ENCODE assay signal across 11 cellular contexts in the genomic region with DNA sequence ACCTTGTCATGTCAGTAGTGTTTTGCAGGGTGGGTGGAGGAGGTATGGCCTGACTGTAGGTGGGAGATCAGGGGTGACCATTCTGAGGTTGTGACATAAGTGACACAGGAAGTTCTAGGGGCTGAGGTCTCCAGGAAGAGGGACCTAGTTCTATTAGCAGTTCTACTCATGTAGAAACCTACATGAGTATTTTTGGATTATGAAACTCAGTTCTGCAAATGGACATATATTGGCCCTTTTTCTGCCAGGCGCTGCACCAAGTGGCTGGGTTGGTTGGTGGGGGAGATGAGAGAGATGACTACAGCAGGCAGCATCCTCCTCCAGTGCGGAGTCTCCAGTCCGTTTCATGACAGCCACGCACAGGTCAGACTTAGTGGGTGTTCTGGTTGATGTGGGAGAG. TPM values are rescaled to one million over a fixed set of nuclear protein-coding genes. Genes with fewer than 3 reads are reported as not detected.
DNase-seq lines count a peak whose midpoint lies in the region; ATAC-seq and TF ChIP-seq lines count a peak whose summit lies in the region.
"Had no signal": no experiment of that assay in that cellular context is flagged by ENCODE, and none has a peak within 500 bp of the region (broad histone marks: within the 10 kb centered on the region; RNA-seq: fewer than 3 reads in every experiment).

No MANE protein-coding gene starts in this region.

- peak overlapping the region; percentile 37 for H3K4me3 Mint-ChIP-seq in activated CD4-positive, alpha-beta T cell treated with anti-CD3 and anti-CD28 coated beads for 36 hours
- H3K4me3 Mint-ChIP-seq in activated CD4-positive, alpha-beta T cell treated with anti-CD3 and anti-CD28 coated beads, Interleukin-2, amount 10 ng/mL, durations not matched to agents 7 days and 5 days: no peak overlapping the region

- peaks cover 66% of the 10 kb centered on the region for H4K20me1 ChIP-seq in osteoblast (ENCODE audit: insufficient read depth, low read length)

- H3K4me1 ChIP-seq in gastrocnemius medialis: peaks cover 82% of the 10 kb centered on the region in 2 donors
- H3K4me1 ChIP-seq in body of pancreas: peaks cover 66% of the 10 kb centered on the region
- peaks cover 30% of the 10 kb centered on the region for H3K4me1 ChIP-seq in osteoblast (ENCODE audit: insufficient read depth, low read length)

- peak overlapping the region; percentile 71 to 97 (median 90) for H3K27ac ChIP-seq in gastrocnemius medialis
- H3K27ac ChIP-seq in body of pancreas: no peak overlapping the region
- no peak overlapping the region for H3K27ac ChIP-seq in osteoblast (ENCODE audit: low read depth, low read length)
- H3K27ac ChIP-seq: A549, hepatocyte had no signal

- in situ Hi-C loops in gastrocnemius medialis (cut with MboI; ENCODE audit: low sequenced_read_pairs in 4 of 4): loop anchor here in 1 of 4 donors (10.0 kb wide), 1 partner anchor 51 kb away; no protein-coding TSS in a partner anchor

- H3K79me2 ChIP-seq in osteoblast (ENCODE audit: insufficient read depth, low read length): peaks cover 94% of the 10 kb centered on the region

- no peak overlapping the region for H3K4me3 ChIP-seq in gastrocnemius medialis
- no peak overlapping the region for H3K4me3 ChIP-seq in body of pancreas
- H3K4me3 ChIP-seq in osteoblast (ENCODE audit: insufficient read depth, low read length): no peak overlapping the region
- H3K4me3 ChIP-seq: A549, hepatocyte had no signal

- WGBS in body of pancreas, 2 donors: 82 to 100% methylated on average over 4 of the region's 4 CpGs

- H3K9me3 ChIP-seq in gastrocnemius medialis: no peaks in the 10 kb centered on the region
- no peaks in the 10 kb centered on the region for H3K9me3 ChIP-seq in body of pancreas
- H3K9me3 ChIP-seq in osteoblast (ENCODE audit: low read depth, low read length): no peaks in the 10 kb centered on the region
- H3K9me3 ChIP-seq: A549 had no signal

- H3K36me3 Mint-ChIP-seq in activated CD4-positive, alpha-beta T cell treated with anti-CD3 and anti-CD28 coated beads for 36 hours (ENCODE audit: low read depth): peaks cover 34% of the 10 kb centered on the region
- H3K36me3 Mint-ChIP-seq in activated CD4-positive, alpha-beta T cell treated with anti-CD3 and anti-CD28 coated beads, Interleukin-2, amount 10 ng/mL, durations not matched to agents 7 days and 5 days (ENCODE audit: low read depth): peaks cover 32% of the 10 kb centered on the region

- no peak for TF ChIP-seq CTCF in gastrocnemius medialis (IDR thresholded peaks at IDR 0.05 in 4 of 5, conservative IDR thresholded peaks at IDR 0.05 in 1 of 5)
- TF ChIP-seq CTCF in body of pancreas (IDR thresholded peaks at IDR 0.05): no peak
- no peak for TF ChIP-seq CTCF in osteoblast (IDR thresholded peaks at IDR 0.05; ENCODE audit: extremely low read depth, low read depth, low read length)

- H3K27me3 ChIP-seq in gastrocnemius medialis (no peaks in the 10 kb centered on the region), body of pancreas (no peaks in the 10 kb centered on the region), osteoblast (ENCODE audit: insufficient read depth, low read length) (no peaks in the 10 kb centered on the region)
- H3K27me3 ChIP-seq: hepatocyte had no signal

- H2AFZ ChIP-seq in osteoblast (ENCODE audit: low read length): no peak overlapping the region
- H2AFZ ChIP-seq: hepatocyte had no signal

- peak overlapping the region; percentile 61 for H3K27ac Mint-ChIP-seq in activated CD4-positive, alpha-beta T cell treated with anti-CD3 and anti-CD28 coated beads for 36 hours
- H3K27ac Mint-ChIP-seq in activated CD4-positive, alpha-beta T cell treated with anti-CD3 and anti-CD28 coated beads, Interleukin-2, amount 10 ng/mL, durations not matched to agents 7 days and 5 days: no peak overlapping the region

- CTCF ChIA-PET in activated CD4-positive, alpha-beta T cell treated with anti-CD3 and anti-CD28 coated beads for 36 hours (lab: Charles Lee): interaction anchor here (0.9 to 1.4 kb wide), 3 partner anchors 19 to 37 kb away, joined by 3 to 5 read pairs (median 5); no protein-coding TSS in a partner anchor
- CTCF ChIA-PET in activated CD4-positive, alpha-beta T cell treated with anti-CD3 and anti-CD28 coated beads, Interleukin-2, amount 10 ng/mL, durations not matched to agents 7 days and 5 days (lab: Charles Lee): interaction anchor here (0.6 kb wide), 1 partner anchor 374 kb away, joined by 3 read pairs; no protein-coding TSS in a partner anchor

- intact Hi-C loops in activated CD4-positive, alpha-beta T cell treated with anti-CD3 and anti-CD28 coated beads for 36 hours (cut with DNase I, micrococcal nuclease): no loop called here
- intact Hi-C loops in gastrocnemius medialis (cut with DNase I; ENCODE audit: low total_unique reads) (no loop called here), body of pancreas (cut with DNase I) (no loop called here)

- H3K9me3 Mint-ChIP-seq in activated CD4-positive, alpha-beta T cell treated with anti-CD3 and anti-CD28 coated beads for 36 hours (ENCODE audit: low read depth): no peaks in the 10 kb centered on the region
- H3K9me3 Mint-ChIP-seq in activated CD4-positive, alpha-beta T cell treated with anti-CD3 and anti-CD28 coated beads, Interleukin-2, amount 10 ng/mL, durations not matched to agents 7 days and 5 days: no peaks in the 10 kb centered on the region

- peaks cover 74% of the 10 kb centered on the region for H3K4me1 Mint-ChIP-seq in activated CD4-positive, alpha-beta T cell treated with anti-CD3 and anti-CD28 coated beads for 36 hours
- peaks cover 59% of the 10 kb centered on the region for H3K4me1 Mint-ChIP-seq in activated CD4-positive, alpha-beta T cell treated with anti-CD3 and anti-CD28 coated beads, Interleukin-2, amount 10 ng/mL, durations not matched to agents 7 days and 5 days

- H3K27me3 Mint-ChIP-seq in activated CD4-positive, alpha-beta T cell treated with anti-CD3 and anti-CD28 coated beads for 36 hours: no peaks in the 10 kb centered on the region
- H3K27me3 Mint-ChIP-seq in activated CD4-positive, alpha-beta T cell treated with anti-CD3 and anti-CD28 coated beads, Interleukin-2, amount 10 ng/mL, durations not matched to agents 7 days and 5 days: no peaks in the 10 kb centered on the region

- H3K4me2 ChIP-seq in osteoblast (ENCODE audit: insufficient read depth, low read length): no peak overlapping the region
- H3K4me2 ChIP-seq: A549, hepatocyte had no signal

- no peak for TF ChIP-seq POLR2A in gastrocnemius medialis (IDR thresholded peaks at IDR 0.05)
- no peak for TF ChIP-seq POLR2A in body of pancreas (IDR thresholded peaks at IDR 0.05)

- no peaks in the 10 kb centered on the region for H3K36me3 ChIP-seq in gastrocnemius medialis
- H3K36me3 ChIP-seq in body of pancreas (replicated peaks in 1 of 2; ENCODE audit: insufficient read depth in 1 of 2, low read depth in 2 of 2): no peaks in the 10 kb centered on the region
- H3K36me3 ChIP-seq in osteoblast (ENCODE audit: insufficient read depth, low read length): peaks cover 9% of the 10 kb centered on the region

- no peak for DNase-seq in activated CD4-positive, alpha-beta T cell treated with anti-CD3 and anti-CD28 coated beads for 36 hours
- DNase-seq in activated CD4-positive, alpha-beta T cell treated with anti-CD3 and anti-CD28 coated beads, Interleukin-2, amount 10 ng/mL, durations not matched to agents 7 days and 5 days: no peak
- peak; percentile 22 for DNase-seq in MV-4-11 (lab: John Stamatoyannopoulos, UW)
- no peak for DNase-seq in gastrocnemius medialis
- DNase-seq in body of pancreas: no peak
- DNase-seq in osteoblast (ENCODE audit: insufficient read length, low spot score, missing footprints): no peak
- DNase-seq in NCI-H510A treated with DMSO at 0.1 percent for 48 hours (lab: John Stamatoyannopoulos, UW): no peak
- DNase-seq: activated CD4-positive, CD25-positive, alpha-beta regulatory T cell treated with anti-CD3 and anti-CD28 coated beads, Interleukin-2, amount 50 U/mL, for 72 hours had no signal

- POLR2A ChIA-PET in activated CD4-positive, alpha-beta T cell treated with anti-CD3 and anti-CD28 coated beads for 36 hours (lab: Charles Lee): no interaction called here
- POLR2A ChIA-PET in activated CD4-positive, alpha-beta T cell treated with anti-CD3 and anti-CD28 coated beads, Interleukin-2, amount 10 ng/mL, durations not matched to agents 7 days and 5 days (lab: Charles Lee): no interaction called here

- ATAC-seq in activated CD4-positive, alpha-beta T cell treated with anti-CD3 and anti-CD28 coated beads for 36 hours: no peak
- ATAC-seq in GM21619 (IDR thresholded peaks at IDR 0.05; ENCODE audit: unreplicated experiment): peak; percentile 36
- ATAC-seq in gastrocnemius medialis: no peak
- ATAC-seq in body of pancreas: no peak

RNA-seq across cellular contexts. Expression of gene PRDM2, which starts 54.0 kb away (rescaled TPM):
- 10 to 100 TPM; 36.2 to 46.7 TPM for total RNA-seq in activated CD4-positive, alpha-beta T cell treated with anti-CD3 and anti-CD28 coated beads for 36 hours
- 10 to 100 TPM; 57.7 to 63.1 TPM for total RNA-seq in activated CD4-positive, alpha-beta T cell treated with anti-CD3 and anti-CD28 coated beads, Interleukin-2, amount 10 ng/mL, durations not matched to agents 7 days and 5 days
- total RNA-seq in gastrocnemius medialis (10 to 100 TPM; 24.1 to 38.3 (median 35.6) TPM), body of pancreas (10 to 100 TPM; 21.4 to 21.8 TPM), osteoblast (12.7 and 17.4 TPM in 2 replicates)

Comparison
In these comparisons a context has a peak if more than half of its experiments do, and no peak if none do; other contexts are left out.
1. H3K27ac ChIP-seq: peak in gastrocnemius medialis (4 of 4); none in body of pancreas (0 of 4) and osteoblast (single experiment).